9 cellular contexts compared by ENCODE assay signal in genomic region chr11:122756417-122756816, GRCh38.
A peak's percentile ranks its signal among the peaks of the same experiment; 100 is the strongest.
DNase-seq lines count a peak whose midpoint lies in the region; ATAC-seq and TF ChIP-seq lines count a peak whose summit lies in the region.
"Had no signal": no experiment of that assay in that cellular context is flagged by ENCODE, and none has a peak within 500 bp of the region (broad histone marks: within the 10 kb centered on the region; RNA-seq: fewer than 3 reads in every experiment).

No MANE protein-coding gene starts in this region.

- no peaks in the 10 kb centered on the region for H3K27me3 ChIP-seq in Peyer's patch

- TF ChIP-seq CTCF in GM10266 (IDR thresholded peaks at IDR 0.05; ENCODE audit: control insufficient read depth, insufficient read depth, low read depth, missing control alignments) (peak; percentile 40), Peyer's patch (IDR thresholded peaks at IDR 0.05) (peak in 5 of 6 experiments; percentile 28 to 54 (median 40)), mesothelial cell of epicardium (IDR thresholded peaks at IDR 0.05; ENCODE audit: unreplicated experiment) (no peak)

- H3K4me3 ChIP-seq in Peyer's patch = no peak overlapping the region

- DNase-seq in GM10266 (ENCODE audit: extremely low spot score) (peak; percentile 43), Peyer's patch (peak in 2 of 3 donors; percentile 78 to 87), erythroblast (lab: John Stamatoyannopoulos, UW) (peak; percentile 16 to 39), NCI-H2196 (lab: John Stamatoyannopoulos, UW; ENCODE audit: unreplicated experiment) (no peak), NCI-H1092 (lab: John Stamatoyannopoulos, UW) (no peak), mesothelial cell of epicardium (ENCODE audit: low spot score in 2 of 2, unreplicated experiment in 2 of 2) (no peak)
- DNase-seq in stimulated activated naive CD8-positive, alpha-beta T cell treated with anti-CD3 and anti-CD28 coated beads, Interleukin-15, amount 100 ng/mL, for 72 hours = peak; percentile 28 to 47

- peak overlapping the region in 1 of 4 donors; percentile 2 for H3K27ac ChIP-seq in Peyer's patch
- H3K27ac ChIP-seq: parathyroid adenoma had no signal

- no peaks in the 10 kb centered on the region for H3K36me3 ChIP-seq in Peyer's patch

- no peak overlapping the region for H3K4me3 Mint-ChIP-seq in stimulated activated naive CD8-positive, alpha-beta T cell treated with anti-CD3 and anti-CD28 coated beads, Interleukin-15, amount 100 ng/mL, for 72 hours
- no peak overlapping the region for H3K4me3 Mint-ChIP-seq in mesothelial cell of epicardium

- H3K4me1 Mint-ChIP-seq in stimulated activated naive CD8-positive, alpha-beta T cell treated with anti-CD3 and anti-CD28 coated beads, Interleukin-15, amount 100 ng/mL, for 72 hours = peaks cover 74% of the 10 kb centered on the region
- peaks cover 6% of the 10 kb centered on the region for H3K4me1 Mint-ChIP-seq in mesothelial cell of epicardium

- H3K27me3 Mint-ChIP-seq in stimulated activated naive CD8-positive, alpha-beta T cell treated with anti-CD3 and anti-CD28 coated beads, Interleukin-15, amount 100 ng/mL, for 72 hours = peaks cover 3% of the 10 kb centered on the region
- peaks cover 6% of the 10 kb centered on the region for H3K27me3 Mint-ChIP-seq in mesothelial cell of epicardium (ENCODE audit: low read depth)

- peak; percentile 66 for ATAC-seq in GM21786 (IDR thresholded peaks at IDR 0.05; ENCODE audit: unreplicated experiment)
- peak; percentile 87 for ATAC-seq in stimulated activated naive CD8-positive, alpha-beta T cell treated with anti-CD3 and anti-CD28 coated beads, Interleukin-15, amount 100 ng/mL, for 72 hours

- no peaks in the 10 kb centered on the region for H3K9me3 ChIP-seq in Peyer's patch

- H3K27ac Mint-ChIP-seq in stimulated activated naive CD8-positive, alpha-beta T cell treated with anti-CD3 and anti-CD28 coated beads, Interleukin-15, amount 100 ng/mL, for 72 hours = peak overlapping the region in 1 of 2 donors; percentile 69
- H3K27ac Mint-ChIP-seq in mesothelial cell of epicardium = no peak overlapping the region

- no peaks in the 10 kb centered on the region for H3K36me3 Mint-ChIP-seq in mesothelial cell of epicardium

- H3K9me3 Mint-ChIP-seq in stimulated activated naive CD8-positive, alpha-beta T cell treated with anti-CD3 and anti-CD28 coated beads, Interleukin-15, amount 100 ng/mL, for 72 hours = no peaks in the 10 kb centered on the region
- H3K9me3 Mint-ChIP-seq in mesothelial cell of epicardium = no peaks in the 10 kb centered on the region

- no peak for TF ChIP-seq POLR2A in Peyer's patch (IDR thresholded peaks at IDR 0.05)
- no peak for TF ChIP-seq POLR2A in erythroblast (IDR thresholded peaks at IDR 0.05; ENCODE audit: low read length)

- no peaks in the 10 kb centered on the region for H3K4me1 ChIP-seq in Peyer's patch
- H3K4me1 ChIP-seq: parathyroid adenoma had no signal

Comparison
In these comparisons a context has a peak if more than half of its experiments do, and no peak if none do; other contexts are left out.
1. DNase-seq: peak in GM10266 (single experiment), Peyer's patch (2 of 3), erythroblast (2 of 2) and stimulated activated naive CD8-positive, alpha-beta T cell treated with anti-CD3 and anti-CD28 coated beads, Interleukin-15, amount 100 ng/mL, for 72 hours (2 of 2); none in NCI-H2196 (single experiment), NCI-H1092 (single experiment) and mesothelial cell of epicardium (0 of 2).